12 cellular contexts compared by ENCODE assay signal in genomic region chr7:45408407-45408737, GRCh38.
A peak's percentile ranks its signal among the peaks of the same experiment; 100 is the strongest.
DNase-seq lines count a peak whose midpoint lies in the region; ATAC-seq and TF ChIP-seq lines count a peak whose summit lies in the region.
"Had no signal": no experiment of that assay in that cellular context is flagged by ENCODE, and none has a peak within 500 bp of the region (broad histone marks: within the 10 kb centered on the region; RNA-seq: fewer than 3 reads in every experiment).

No MANE protein-coding gene starts in this region.

- CTCF ChIA-PET in GM10248 (lab: Yijun Ruan, JAX) = interaction anchor here (1.4 kb wide), 1 partner anchor 15 kb away, joined by 4 read pairs; no protein-coding TSS in a partner anchor

- WGBS in spleen, 5 donors = 85 to 94% (median 86%) methylated on average over 5 of the region's 5 CpGs

- no peaks in the 10 kb centered on the region for H3K79me2 ChIP-seq in KMS-11 (ENCODE audit: insufficient read depth, low read depth)

- peaks cover 8% of the 10 kb centered on the region for H3K27me3 Mint-ChIP-seq in nephron progenitor cell (ENCODE audit: low read depth, poor library complexity)

- no peak overlapping the region for H3K4me3 Mint-ChIP-seq in nephron progenitor cell
- H3K4me3 Mint-ChIP-seq: CD4-positive, alpha-beta T cell had no signal

- H3K4me1 ChIP-seq in KMS-11 (ENCODE audit: low read depth, poor library complexity, severe bottlenecking) (peaks cover 88% of the 10 kb centered on the region), left ventricle myocardium inferior (no peaks in the 10 kb centered on the region), spleen (no peaks in the 10 kb centered on the region)

- H3K36me3 ChIP-seq in KMS-11 (ENCODE audit: insufficient read depth) = no peaks in the 10 kb centered on the region
- H3K36me3 ChIP-seq in left ventricle myocardium inferior = no peaks in the 10 kb centered on the region
- H3K36me3 ChIP-seq in spleen = no peaks in the 10 kb centered on the region

- peaks cover 22% of the 10 kb centered on the region for H3K9me3 Mint-ChIP-seq in nephron progenitor cell

- no peak for ATAC-seq in GM21526 (IDR thresholded peaks at IDR 0.05; ENCODE audit: low FRiP score, unreplicated experiment)

- no peak overlapping the region for H2AFZ ChIP-seq in KMS-11 (ENCODE audit: low read depth)

- peak overlapping the region; percentile 82; the same call in 1 of the 2 replicates for H3K4me2 ChIP-seq in KMS-11

- H3K9me3 ChIP-seq in left ventricle myocardium inferior (replicated peaks) = peaks cover 26% of the 10 kb centered on the region
- peaks cover 0 to 32% (median 8%) of the 10 kb centered on the region in 8 donors for H3K9me3 ChIP-seq in spleen

- DNase-seq in GM10248 (ENCODE audit: extremely low spot score) (peak; percentile 4), nephron progenitor cell (no peak), inferior parietal cortex (ENCODE audit: extremely low spot score) (no peak), left ventricle myocardium inferior (no peak), spleen (no peak)
- DNase-seq: ACHN; CD4-positive, alpha-beta T cell; DMS79 had no signal

- H4K20me1 ChIP-seq in KMS-11 (ENCODE audit: insufficient read depth) = no peaks in the 10 kb centered on the region

- H3K27me3 ChIP-seq in KMS-11 (ENCODE audit: insufficient read depth, low read depth) = no peaks in the 10 kb centered on the region
- H3K27me3 ChIP-seq in left ventricle myocardium inferior (ENCODE audit: low read depth) = peaks cover 6% of the 10 kb centered on the region
- peaks cover 0 to 7% (median 0%) of the 10 kb centered on the region in 7 donors for H3K27me3 ChIP-seq in spleen (replicated peaks in 1 of 7)

- H3K9ac ChIP-seq in KMS-11 = no peak overlapping the region

- H3K27ac ChIP-seq in KMS-11 (peak overlapping the region; percentile 94; the same call in 1 of the 2 replicates), cingulate gyrus (ENCODE audit: low read depth, low read length) (peak overlapping the region; percentile 71), left ventricle myocardium inferior (replicated peaks) (no peak overlapping the region), spleen (no peak overlapping the region)
- H3K27ac ChIP-seq: HL-60 had no signal

- H3K36me3 Mint-ChIP-seq in nephron progenitor cell (ENCODE audit: low read depth) = no peaks in the 10 kb centered on the region

- TF ChIP-seq CTCF in GM10248 (IDR thresholded peaks at IDR 0.05; ENCODE audit: control extremely low read depth, extremely low read depth, low read depth, missing control alignments) = no peak
- TF ChIP-seq CTCF in KMS-11 (conservative IDR thresholded peaks at IDR 0.05; ENCODE audit: low read depth, low read length) = no peak
- no peak for TF ChIP-seq CTCF in nephron progenitor cell (IDR thresholded peaks at IDR 0.05)
- no peak for TF ChIP-seq CTCF in left ventricle myocardium inferior (IDR thresholded peaks at IDR 0.05; ENCODE audit: borderline replicate concordance)
- TF ChIP-seq CTCF in spleen (IDR thresholded peaks at IDR 0.05 in 8 of 11, conservative IDR thresholded peaks at IDR 0.05 in 3 of 11) = no peak

- intact Hi-C loops in left ventricle myocardium inferior (cut with micrococcal nuclease) (no loop called here), spleen (cut with DNase I; ENCODE audit: low total_unique reads) (no loop called here)

- no peaks in the 10 kb centered on the region for H3K4me1 Mint-ChIP-seq in nephron progenitor cell

- POLR2A ChIA-PET in GM10248 (lab: Yijun Ruan, JAX) = no interaction called here

- H3K27ac Mint-ChIP-seq in nephron progenitor cell = peak overlapping the region; percentile 20
- H3K27ac Mint-ChIP-seq: CD4-positive, alpha-beta T cell had no signal

- H3K4me3 ChIP-seq in KMS-11 (IDR thresholded peaks at IDR 0.05; ENCODE audit: insufficient read depth, low read depth, low read length) = no peak overlapping the region
- H3K4me3 ChIP-seq in left ventricle myocardium inferior = no peak overlapping the region
- H3K4me3 ChIP-seq in spleen = no peak overlapping the region

- no peak for TF ChIP-seq POLR2A in spleen (IDR thresholded peaks at IDR 0.05)

Comparison
In these comparisons a context has a peak if more than half of its experiments do, and no peak if none do; other contexts are left out.
1. H3K27ac ChIP-seq: peak in KMS-11 (single experiment) and cingulate gyrus (single experiment); none in left ventricle myocardium inferior (single experiment) and spleen (0 of 8).